10 cellular contexts compared by ENCODE assay signal in the genomic region with DNA sequence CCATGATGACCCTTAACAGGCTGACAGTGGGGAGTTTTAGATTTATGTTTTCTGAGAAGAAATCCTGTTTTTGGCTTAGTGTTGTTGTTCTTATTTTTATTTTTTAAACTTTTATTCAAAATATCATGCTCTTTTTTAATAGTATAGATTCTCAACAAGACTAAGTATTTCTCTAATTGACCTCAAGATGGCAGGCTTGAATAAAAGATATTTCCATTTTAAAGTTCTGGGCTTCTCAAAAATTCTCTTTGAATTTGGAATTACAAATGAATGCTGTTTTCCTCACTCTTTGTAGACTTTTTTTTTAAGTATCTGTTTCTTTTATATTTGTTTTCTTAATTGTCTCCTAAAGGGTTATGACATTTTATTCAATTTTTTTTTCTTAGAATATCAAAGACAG. TPM values are rescaled to one million over a fixed set of nuclear protein-coding genes. Genes with fewer than 3 reads are reported as not detected.
DNase-seq lines count a peak whose midpoint lies in the region; ATAC-seq and TF ChIP-seq lines count a peak whose summit lies in the region.
"Had no signal": no experiment of that assay in that cellular context is flagged by ENCODE, and none has a peak within 500 bp of the region (broad histone marks: within the 10 kb centered on the region; RNA-seq: fewer than 3 reads in every experiment).

No MANE protein-coding gene starts in this region.

- DNase-seq in NCI-H82 (lab: John Stamatoyannopoulos, UW) (peak; percentile 24), NCI-H82 treated with DMSO at 0.1 percent for 48 hours (lab: John Stamatoyannopoulos, UW; ENCODE audit: unreplicated experiment) (no peak), NCI-H774 (lab: John Stamatoyannopoulos, UW) (peak; percentile 11), epithelial cell of esophagus (ENCODE audit: low read depth) (peak; percentile 14), thoracic aorta (ENCODE audit: low spot score) (no peak), MG63 (no peak)
- DNase-seq in CD4-positive, alpha-beta memory T cell = no peak
- DNase-seq: activated CD8-positive, alpha-beta memory T cell treated with anti-CD3 and anti-CD28 coated beads, Interleukin-2, amount 50 U/mL, for 4 hours had no signal

- POLR2A ChIA-PET in CD4-positive, alpha-beta memory T cell (lab: Charles Lee; ENCODE audit: partially characterized antibody) = no interaction called here

- no peaks in the 10 kb centered on the region for H3K36me3 Mint-ChIP-seq in CD4-positive, alpha-beta memory T cell

- H3K9me3 ChIP-seq in thoracic aorta (no peaks in the 10 kb centered on the region), MG63 (no peaks in the 10 kb centered on the region)
- no peaks in the 10 kb centered on the region for H3K9me3 ChIP-seq in CD4-positive, alpha-beta memory T cell (ENCODE audit: control insufficient read depth in 1 of 2, low read length in 2 of 2)

- no peak for TF ChIP-seq CTCF in epithelial cell of esophagus (IDR thresholded peaks at IDR 0.05; ENCODE audit: insufficient read depth, low read depth, low read length, missing control alignments)
- peak; percentile 15 for TF ChIP-seq CTCF in thoracic aorta (IDR thresholded peaks at IDR 0.05)

- no peaks in the 10 kb centered on the region for H3K4me1 ChIP-seq in thoracic aorta (ENCODE audit: control insufficient read depth in 1 of 2, low read depth in 2 of 2)
- H3K4me1 ChIP-seq in CD4-positive, alpha-beta memory T cell (ENCODE audit: insufficient read depth, low read length) = no peaks in the 10 kb centered on the region

- no peak overlapping the region for H3K27ac Mint-ChIP-seq in CD4-positive, alpha-beta memory T cell

- H3K27me3 Mint-ChIP-seq in CD4-positive, alpha-beta memory T cell = peaks cover 0 to 2% of the 10 kb centered on the region in 2 donors

- ATAC-seq in thoracic aorta (ENCODE audit: insufficient number of reproducible peaks, low FRiP score, low read depth) = no peak
- ATAC-seq in GM18517 (IDR thresholded peaks at IDR 0.05; ENCODE audit: unreplicated experiment) = no peak

- CTCF ChIA-PET in CD4-positive, alpha-beta memory T cell (lab: Charles Lee; ENCODE audit: partially characterized antibody) = no interaction called here

- no peaks in the 10 kb centered on the region for H3K4me1 Mint-ChIP-seq in CD4-positive, alpha-beta memory T cell

- no peak overlapping the region for H3K4me3 ChIP-seq in epithelial cell of esophagus (ENCODE audit: low read length)
- no peak overlapping the region for H3K4me3 ChIP-seq in thoracic aorta
- H3K4me3 ChIP-seq in MG63 = no peak overlapping the region
- H3K4me3 ChIP-seq in CD4-positive, alpha-beta memory T cell (ENCODE audit: low read length in 2 of 2) = no peak overlapping the region

- H3K9me3 Mint-ChIP-seq in CD4-positive, alpha-beta memory T cell = peaks cover 0 to 3% (median 0%) of the 10 kb centered on the region in 8 donors

- H3K4me3 Mint-ChIP-seq in CD4-positive, alpha-beta memory T cell = no peak overlapping the region

- H3K27ac ChIP-seq in thoracic aorta = no peak overlapping the region
- no peak overlapping the region for H3K27ac ChIP-seq in CD4-positive, alpha-beta memory T cell (ENCODE audit: low read depth, low read length)
- H3K27ac ChIP-seq: KMS-11 had no signal

- H3K36me3 ChIP-seq in thoracic aorta = no peaks in the 10 kb centered on the region
- no peaks in the 10 kb centered on the region for H3K36me3 ChIP-seq in MG63
- H3K36me3 ChIP-seq in CD4-positive, alpha-beta memory T cell (ENCODE audit: insufficient read depth, low read length) = no peaks in the 10 kb centered on the region

- intact Hi-C loops in CD4-positive, alpha-beta memory T cell (cut with micrococcal nuclease) = no loop called here

- H3K27me3 ChIP-seq in thoracic aorta (replicated peaks; ENCODE audit: insufficient read depth) = no peaks in the 10 kb centered on the region
- peaks cover 4% of the 10 kb centered on the region; the same call in 1 of the 2 replicates for H3K27me3 ChIP-seq in MG63
- H3K27me3 ChIP-seq in CD4-positive, alpha-beta memory T cell (ENCODE audit: insufficient read depth, low read length) = no peaks in the 10 kb centered on the region

RNA-seq across cellular contexts. Expression of gene SH3GL2, which starts 50.0 kb away (rescaled TPM):
- total RNA-seq in thoracic aorta = not detected
- total RNA-seq in MG63 (2014; rRNA removed; shearing (Covaris generic); ENCODE audit: low replicate concordance) = not detected in 2 replicates
- total RNA-seq in CD4-positive, alpha-beta memory T cell = not detected
- not detected for polyA plus RNA-seq in CD4-positive, alpha-beta memory T cell

Comparison
In these comparisons a context has a peak if more than half of its experiments do, and no peak if none do; other contexts are left out.
1. DNase-seq: peak in NCI-H82 (single experiment), NCI-H774 (single experiment) and epithelial cell of esophagus (single experiment); none in NCI-H82 treated with DMSO at 0.1 percent for 48 hours (single experiment), thoracic aorta (single experiment), MG63 (single experiment) and CD4-positive, alpha-beta memory T cell (0 of 5).